Comparison of ENCODE assay signal across 2 cellular contexts in the genomic region with DNA sequence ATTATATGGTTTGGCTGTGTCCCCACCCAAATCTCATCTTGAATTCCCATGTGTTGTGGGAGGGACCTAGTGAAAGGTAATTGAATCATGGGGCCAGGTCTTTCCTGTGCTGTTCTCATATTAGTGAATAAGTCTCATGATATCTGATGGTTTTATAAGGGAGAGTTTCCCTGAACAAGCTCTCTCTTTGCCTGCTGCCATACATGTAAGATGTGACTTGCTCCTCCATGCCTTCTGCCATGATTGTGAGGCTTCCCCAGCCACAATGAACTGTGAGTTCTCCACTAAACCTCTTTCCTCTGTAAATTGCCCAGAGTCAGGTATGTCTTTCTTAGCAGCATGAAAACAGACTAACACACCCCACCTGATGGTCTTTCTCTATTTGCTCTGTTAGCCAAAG.
DNase-seq lines count a peak whose midpoint lies in the region; ATAC-seq, FAIRE-seq and TF ChIP-seq lines count a peak whose summit lies in the region.
"Not testable (repeated sequence)": the region's sequence is repeated elsewhere in the genome, so short reads cannot be mapped to it uniquely, and the experiment has no call there.

No MANE protein-coding gene starts in this region.

- CTCF ChIA-PET in K562 (lab: Yijun Ruan, JAX; ENCODE audit: low intra/inter-chr PET ratio): not testable (repeated sequence)

- not testable (repeated sequence) for H4K20me1 ChIP-seq in Karpas-422 (ENCODE audit: insufficient read depth, low read depth, low read length); K562 (replicated peaks; ENCODE audit: control insufficient read depth, insufficient read depth, low read length)

- not testable (repeated sequence) for H3K9ac ChIP-seq in Karpas-422 (ENCODE audit: low read length); K562 (ENCODE audit: insufficient read depth in 1 of 2, low read depth in 2 of 2, low read length in 2 of 2)

- not testable (repeated sequence) for H3K27ac ChIP-seq in Karpas-422 (ENCODE audit: low read length); K562 (ENCODE audit: extremely low read depth, low read depth, low read length)

- H3K4me3 ChIP-seq in Karpas-422 (ENCODE audit: low read length); K562: not testable (repeated sequence)

- not testable (repeated sequence) for H3K36me3 ChIP-seq in Karpas-422 (ENCODE audit: insufficient read depth, low read length); K562 (ENCODE audit: control insufficient read depth, insufficient read depth, low read length)

- H3K9me1 ChIP-seq in K562 (ENCODE audit: control insufficient read depth, insufficient read depth, low read length): not testable (repeated sequence)

- H3K4me2 ChIP-seq in Karpas-422 (ENCODE audit: low read depth, low read length, poor library complexity, severe bottlenecking); K562 (ENCODE audit: insufficient read depth, low read length): not testable (repeated sequence)

- not testable (repeated sequence) for H3K27me3 ChIP-seq in Karpas-422 (ENCODE audit: low read length); K562 (ENCODE audit: control insufficient read depth in 2 of 2, insufficient read depth in 2 of 2, low read length in 2 of 2)

- BruUV-seq in K562 (replicated peaks; lab: Mats Ljungman, UMichigan): not testable (repeated sequence)

- peak; percentile 9 for DNase-seq in Karpas-422
- not testable (repeated sequence) for DNase-seq in K562 (ENCODE audit: extremely low read depth in 1 of 4, low spot score in 3 of 4)

- in situ Hi-C loops in K562 (cut with MboI): not testable (repeated sequence)

- H3K9me2 ChIP-seq in Karpas-422 (replicated peaks; ENCODE audit: insufficient read depth, low read length): not testable (repeated sequence)

- not testable (repeated sequence) for TF ChIP-seq CTCF in K562 (IDR thresholded peaks at IDR 0.05 in 2 of 3, conservative IDR thresholded peaks at IDR 0.05 in 1 of 3; ENCODE audit: insufficient read depth in 2 of 3, low read depth in 1 of 3, low read length in 3 of 3)

- TF ChIP-seq POLR2A in K562 (conservative IDR thresholded peaks at IDR 0.05): not testable (repeated sequence)

- FAIRE-seq in K562 (lab: Jason Lieb, UNC): not testable (repeated sequence)

- not testable (repeated sequence) for TF ChIP-seq RAD21 in K562 (CRISPR knock-in tag; conservative IDR thresholded peaks at IDR 0.05 in 1 of 2, IDR thresholded peaks at IDR 0.05 in 1 of 2)

- POLR2A ChIA-PET in K562 (lab: Yijun Ruan, JAX): not testable (repeated sequence)

- H3K4me1 ChIP-seq in Karpas-422 (ENCODE audit: low read length); K562 (replicated peaks in 1 of 2; ENCODE audit: control insufficient read depth in 2 of 2, insufficient read depth in 2 of 2, low read length in 2 of 2): not testable (repeated sequence)

- ATAC-seq in K562: not testable (repeated sequence)

- H3K9me3 ChIP-seq in Karpas-422 (ENCODE audit: low read length); K562 (replicated peaks; ENCODE audit: control insufficient read depth, insufficient read depth, low read depth, low read length): not testable (repeated sequence)

- intact Hi-C loops in K562 (cut with micrococcal nuclease): not testable (repeated sequence)

- H2AFZ ChIP-seq in Karpas-422 (ENCODE audit: low read length); K562 (ENCODE audit: low read depth, low read length): not testable (repeated sequence)

- not testable (repeated sequence) for H3K79me2 ChIP-seq in Karpas-422 (ENCODE audit: low read length); K562 (ENCODE audit: control insufficient read depth, insufficient read depth, low read length)

- TF ChIP-seq EP300 in K562 (IDR thresholded peaks at IDR 0.05; ENCODE audit: low read length): not testable (repeated sequence)

TF ChIP-seq in K562, 482 proteins besides CTCF, POLR2A, EP300 and RAD21:
- TF ChIP-seq ZNF431 (CRISPR knock-in tag; IDR thresholded peaks at IDR 0.05): peak; percentile 93
